18 cellular contexts compared by ENCODE assay signal in the genomic region with DNA sequence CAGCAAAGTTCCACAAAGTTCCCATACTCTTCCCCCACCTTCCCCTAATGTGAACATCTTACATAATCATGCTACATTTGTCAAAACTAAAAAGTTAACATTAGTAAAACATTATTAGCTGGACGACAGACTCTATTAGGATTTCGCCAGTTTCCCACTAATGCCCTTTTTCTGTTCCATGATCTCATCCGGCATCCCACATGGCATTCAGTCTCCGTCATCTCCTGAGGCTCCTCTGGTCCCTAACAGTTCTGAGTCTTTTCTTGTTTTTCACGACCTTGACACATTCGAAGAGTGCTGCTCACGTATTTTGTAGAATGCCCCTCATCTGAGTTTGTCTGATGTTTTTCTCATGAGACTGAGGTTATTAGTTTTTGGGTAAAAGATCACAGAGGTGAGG.
"Had no signal": no experiment of that assay in that cellular context is flagged by ENCODE, and none has a peak within 500 bp of the region (broad histone marks: within the 10 kb centered on the region; RNA-seq: fewer than 3 reads in every experiment).

No MANE protein-coding gene starts in this region.

- H3K9me3 ChIP-seq: colonic mucosa, lower lobe of right lung, suprapubic skin had no signal

- ATAC-seq: activated CD8-positive, alpha-beta memory T cell treated with anti-CD3 and anti-CD28 coated beads, Interleukin-2, amount 10 ng/mL, durations not matched to agents 7 days and 5 days; foreskin keratinocyte; left cardiac atrium; lower lobe of right lung; naive thymus-derived CD4-positive, alpha-beta T cell; right cardiac atrium had no signal

- DNase-seq: activated CD4-positive, alpha-beta T cell treated with anti-CD3 and anti-CD28 coated beads, Interleukin-2, amount 50 U/mL, for 4 hours; activated CD4-positive, CD25-positive, alpha-beta regulatory T cell treated with anti-CD3 and anti-CD28 coated beads, Interleukin-2, amount 50 U/mL, for 72 hours; activated CD8-positive, alpha-beta memory T cell treated with anti-CD3 and anti-CD28 coated beads, Interleukin-2, amount 10 ng/mL, durations not matched to agents 7 days and 5 days; activated naive CD4-positive, alpha-beta T cell treated with anti-CD3 and anti-CD28 coated beads, Interleukin-2, amount 10 ng/mL, durations not matched to agents 7 days and 5 days; activated T-cell treated with anti-CD3 and anti-CD28 coated beads, Interleukin-2, amount 50 U/mL, for 1 hour; caudate nucleus; colonic mucosa; effector CD4-positive, alpha-beta T cell; foreskin keratinocyte; head of caudate nucleus; left cardiac atrium; lower lobe of right lung; naive thymus-derived CD4-positive, alpha-beta T cell; nucleus accumbens; right cardiac atrium; T-helper 1 cell had no signal

- H3K4me3 ChIP-seq: colonic mucosa, lower lobe of right lung, SK-N-MC, suprapubic skin had no signal

- H3K36me3 ChIP-seq: colonic mucosa, lower lobe of right lung, suprapubic skin had no signal

- H3K27me3 ChIP-seq: colonic mucosa, foreskin keratinocyte, suprapubic skin had no signal

- H3K27ac ChIP-seq: colonic mucosa, foreskin keratinocyte, lower lobe of right lung, SK-N-MC, suprapubic skin had no signal
